1 cellular context compared by ENCODE assay signal in the genomic region with DNA sequence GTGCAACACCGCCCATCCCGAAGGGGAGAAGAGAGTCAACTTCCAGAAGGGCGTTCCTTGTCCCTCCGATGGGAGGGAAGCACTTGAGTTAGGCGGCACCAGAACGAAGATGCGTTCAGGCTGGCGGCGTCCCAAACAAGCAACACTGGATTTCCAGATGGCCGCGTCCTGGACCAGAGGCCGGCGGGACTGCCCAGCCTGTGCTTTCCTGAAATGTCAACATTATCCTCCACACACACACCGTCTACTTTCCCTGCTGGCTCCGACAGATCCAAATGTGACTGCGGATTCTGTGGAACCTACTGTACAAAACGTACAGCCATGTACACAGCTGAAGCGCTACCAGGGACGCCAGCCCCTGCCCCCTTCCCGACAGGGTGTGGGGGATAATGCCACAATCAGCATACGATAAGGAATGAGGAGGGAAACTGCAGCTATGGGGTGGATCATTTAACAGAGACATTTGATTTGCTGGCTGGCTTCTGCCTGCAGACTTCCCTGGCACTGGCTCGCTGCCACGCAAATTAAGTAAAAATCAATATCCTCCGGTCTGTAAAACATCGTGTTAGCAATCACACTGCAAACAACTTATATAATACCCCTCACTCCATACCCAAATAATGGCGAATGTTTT.
TF ChIP-seq lines count a peak whose summit lies in the region.

No MANE protein-coding gene starts in this region.

TF ChIP-seq in HEK293, 187 proteins besides CTCF, POLR2A, EP300 and RAD21 (continued from another document and continues in another):
- TF ChIP-seq, protein P1, sequence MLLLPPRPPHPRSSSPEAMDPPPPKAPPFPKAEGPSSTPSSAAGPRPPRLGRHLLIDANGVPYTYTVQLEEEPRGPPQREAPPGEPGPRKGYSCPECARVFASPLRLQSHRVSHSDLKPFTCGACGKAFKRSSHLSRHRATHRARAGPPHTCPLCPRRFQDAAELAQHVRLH (tag by site-specific recombination; IDR thresholded peaks at IDR 0.05), result peak; percentile 82
- TF ChIP-seq ZNF585B (tag by site-specific recombination; IDR thresholded peaks at IDR 0.05), result no peak
- TF ChIP-seq, protein P2, sequence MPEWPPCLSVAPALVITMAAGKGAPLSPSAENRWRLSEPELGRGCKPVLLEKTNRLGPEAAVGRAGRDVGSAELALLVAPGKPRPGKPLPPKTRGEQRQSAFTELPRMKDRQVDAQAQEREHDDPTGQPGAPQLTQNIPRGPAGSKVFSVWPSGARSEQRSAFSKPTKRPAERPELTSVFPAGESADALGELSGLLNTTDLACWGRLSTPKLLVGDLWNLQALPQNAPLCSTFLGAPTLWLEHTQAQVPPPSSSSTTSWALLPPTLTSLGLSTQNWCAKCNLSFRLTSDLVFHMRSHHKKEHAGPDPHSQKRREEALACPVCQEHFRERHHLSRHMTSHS (tag by site-specific recombination; IDR thresholded peaks at IDR 0.05), result no peak
- no peak for TF ChIP-seq ZNF555 (tag by site-specific recombination; conservative IDR thresholded peaks at IDR 0.05)
- 0 out of 2 replicates have a peak, but pooled peaks have one; percentile 14 for TF ChIP-seq ZNF2 (tag by site-specific recombination; IDR thresholded peaks at IDR 0.05)
- 0 out of 2 replicates have a peak, but pooled peaks have one; percentile 45 for TF ChIP-seq ZNF629 (tag by site-specific recombination; IDR thresholded peaks at IDR 0.05)
- TF ChIP-seq, protein P3, sequence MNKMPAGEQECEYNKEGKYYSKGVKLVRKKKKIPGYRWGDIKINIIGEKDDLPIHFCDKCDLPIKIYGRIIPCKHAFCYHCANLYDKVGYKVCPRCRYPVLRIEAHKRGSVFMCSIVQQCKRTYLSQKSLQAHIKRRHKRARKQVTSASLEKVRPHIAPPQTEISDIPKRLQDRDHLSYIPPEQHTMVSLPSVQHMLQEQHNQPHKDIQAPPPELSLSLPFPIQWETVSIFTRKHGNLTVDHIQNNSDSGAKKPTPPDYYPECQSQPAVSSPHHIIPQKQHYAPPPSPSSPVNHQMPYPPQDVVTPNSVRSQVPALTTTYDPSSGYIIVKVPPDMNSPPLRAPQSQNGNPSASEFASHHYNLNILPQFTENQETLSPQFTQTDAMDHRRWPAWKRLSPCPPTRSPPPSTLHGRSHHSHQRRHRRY (tag by site-specific recombination; IDR thresholded peaks at IDR 0.05), result no peak
- TF ChIP-seq, protein P4, sequence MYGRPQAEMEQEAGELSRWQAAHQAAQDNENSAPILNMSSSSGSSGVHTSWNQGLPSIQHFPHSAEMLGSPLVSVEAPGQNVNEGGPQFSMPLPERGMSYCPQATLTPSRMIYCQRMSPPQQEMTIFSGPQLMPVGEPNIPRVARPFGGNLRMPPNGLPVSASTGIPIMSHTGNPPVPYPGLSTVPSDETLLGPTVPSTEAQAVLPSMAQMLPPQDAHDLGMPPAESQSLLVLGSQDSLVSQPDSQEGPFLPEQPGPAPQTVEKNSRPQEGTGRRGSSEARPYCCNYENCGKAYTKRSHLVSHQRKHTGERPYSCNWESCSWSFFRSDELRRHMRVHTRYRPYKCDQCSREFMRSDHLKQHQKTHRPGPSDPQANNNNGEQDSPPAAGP (tag by site-specific recombination; IDR thresholded peaks at IDR 0.05), result 0 out of 2 replicates have a peak, but pooled peaks have one; percentile 63
- no peak; the same call in 1 of the 2 replicates for TF ChIP-seq ZBTB8A (tag by site-specific recombination; IDR thresholded peaks at IDR 0.05)
- TF ChIP-seq ZNF223 (tag by site-specific recombination; IDR thresholded peaks at IDR 0.05), result no peak
- TF ChIP-seq, protein P5, sequence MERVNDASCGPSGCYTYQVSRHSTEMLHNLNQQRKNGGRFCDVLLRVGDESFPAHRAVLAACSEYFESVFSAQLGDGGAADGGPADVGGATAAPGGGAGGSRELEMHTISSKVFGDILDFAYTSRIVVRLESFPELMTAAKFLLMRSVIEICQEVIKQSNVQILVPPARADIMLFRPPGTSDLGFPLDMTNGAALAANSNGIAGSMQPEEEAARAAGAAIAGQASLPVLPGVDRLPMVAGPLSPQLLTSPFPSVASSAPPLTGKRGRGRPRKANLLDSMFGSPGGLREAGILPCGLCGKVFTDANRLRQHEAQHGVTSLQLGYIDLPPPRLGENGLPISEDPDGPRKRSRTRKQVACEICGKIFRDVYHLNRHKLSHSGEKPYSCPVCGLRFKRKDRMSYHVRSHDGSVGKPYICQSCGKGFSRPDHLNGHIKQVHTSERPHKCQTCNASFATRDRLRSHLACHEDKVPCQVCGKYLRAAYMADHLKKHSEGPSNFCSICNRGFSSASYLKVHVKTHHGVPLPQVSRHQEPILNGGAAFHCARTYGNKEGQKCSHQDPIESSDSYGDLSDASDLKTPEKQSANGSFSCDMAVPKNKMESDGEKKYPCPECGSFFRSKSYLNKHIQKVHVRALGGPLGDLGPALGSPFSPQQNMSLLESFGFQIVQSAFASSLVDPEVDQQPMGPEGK (tag by site-specific recombination; IDR thresholded peaks at IDR 0.05), result peak; percentile 59
- peak; percentile 83 for TF ChIP-seq KLF10 (tag by site-specific recombination; IDR thresholded peaks at IDR 0.05)
- TF ChIP-seq ZNF558 (tag by site-specific recombination; IDR thresholded peaks at IDR 0.05), result 0 out of 2 replicates have a peak, but pooled peaks have one; percentile 33
- TF ChIP-seq ZNF521 (tag by site-specific recombination; IDR thresholded peaks at IDR 0.05), result no peak
- 0 out of 2 replicates have a peak, but pooled peaks have one; percentile 6 for TF ChIP-seq KLF9 (tag by site-specific recombination; IDR thresholded peaks at IDR 0.05; ENCODE audit: low read depth)
- TF ChIP-seq OSR2 (tag by site-specific recombination; IDR thresholded peaks at IDR 0.05), result peak; percentile 52; the same call in 1 of the 2 replicates
- peak; percentile 2; the same call in 1 of the 2 replicates for TF ChIP-seq KLF7 (tag by site-specific recombination; IDR thresholded peaks at IDR 0.05; ENCODE audit: borderline replicate concordance)
- TF ChIP-seq, protein P6, sequence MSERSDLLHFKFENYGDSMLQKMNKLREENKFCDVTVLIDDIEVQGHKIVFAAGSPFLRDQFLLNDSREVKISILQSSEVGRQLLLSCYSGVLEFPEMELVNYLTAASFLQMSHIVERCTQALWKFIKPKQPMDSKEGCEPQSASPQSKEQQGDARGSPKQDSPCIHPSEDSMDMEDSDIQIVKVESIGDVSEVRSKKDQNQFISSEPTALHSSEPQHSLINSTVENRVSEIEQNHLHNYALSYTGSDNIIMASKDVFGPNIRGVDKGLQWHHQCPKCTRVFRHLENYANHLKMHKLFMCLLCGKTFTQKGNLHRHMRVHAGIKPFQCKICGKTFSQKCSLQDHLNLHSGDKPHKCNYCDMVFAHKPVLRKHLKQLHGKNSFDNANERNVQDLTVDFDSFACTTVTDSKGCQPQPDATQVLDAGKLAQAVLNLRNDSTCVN (tag by site-specific recombination; optimal IDR thresholded peaks at IDR 0.05), result no peak
- TF ChIP-seq ZBTB20 (tag by site-specific recombination; IDR thresholded peaks at IDR 0.05), result peak; percentile 48
- peak; percentile 54; the same call in 1 of the 2 replicates for TF ChIP-seq ZNF394 (tag by site-specific recombination; IDR thresholded peaks at IDR 0.05; ENCODE audit: borderline replicate concordance)
- peak; percentile 46; the same call in 1 of the 2 replicates for TF ChIP-seq ZBTB17 (tag by site-specific recombination; IDR thresholded peaks at IDR 0.05)
- no peak for TF ChIP-seq ZNF404 (tag by site-specific recombination; IDR thresholded peaks at IDR 0.05)
- no peak for TF ChIP-seq ZNF354C (tag by site-specific recombination; IDR thresholded peaks at IDR 0.05; ENCODE audit: borderline replicate concordance, low read depth)
- TF ChIP-seq ZNF785 (tag by site-specific recombination; IDR thresholded peaks at IDR 0.05), result no peak
- TF ChIP-seq, protein P7, sequence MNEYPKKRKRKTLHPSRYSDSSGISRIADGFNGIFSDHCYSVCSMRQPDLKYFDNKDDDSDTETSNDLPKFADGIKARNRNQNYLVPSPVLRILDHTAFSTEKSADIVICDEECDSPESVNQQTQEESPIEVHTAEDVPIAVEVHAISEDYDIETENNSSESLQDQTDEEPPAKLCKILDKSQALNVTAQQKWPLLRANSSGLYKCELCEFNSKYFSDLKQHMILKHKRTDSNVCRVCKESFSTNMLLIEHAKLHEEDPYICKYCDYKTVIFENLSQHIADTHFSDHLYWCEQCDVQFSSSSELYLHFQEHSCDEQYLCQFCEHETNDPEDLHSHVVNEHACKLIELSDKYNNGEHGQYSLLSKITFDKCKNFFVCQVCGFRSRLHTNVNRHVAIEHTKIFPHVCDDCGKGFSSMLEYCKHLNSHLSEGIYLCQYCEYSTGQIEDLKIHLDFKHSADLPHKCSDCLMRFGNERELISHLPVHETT (tag by site-specific recombination; IDR thresholded peaks at IDR 0.05), result peak; percentile 63; the same call in 1 of the 2 replicates
- TF ChIP-seq ZNF501 (tag by site-specific recombination; IDR thresholded peaks at IDR 0.05), result 0 out of 2 replicates have a peak, but pooled peaks have one; percentile 44
- TF ChIP-seq ZNF623 (tag by site-specific recombination; IDR thresholded peaks at IDR 0.05), result no peak
- peak; percentile 30 for TF ChIP-seq IKZF3 (tag by site-specific recombination; IDR thresholded peaks at IDR 0.05)
- no peak for TF ChIP-seq ZNF140 (tag by site-specific recombination; IDR thresholded peaks at IDR 0.05)
- peak; percentile 95 for TF ChIP-seq ZNF600 (tag by site-specific recombination; IDR thresholded peaks at IDR 0.05)
- peak; percentile 58 for TF ChIP-seq SP2 (tag by site-specific recombination; IDR thresholded peaks at IDR 0.05)
- TF ChIP-seq ZNF114 (tag by site-specific recombination; IDR thresholded peaks at IDR 0.05), result no peak
- 0 out of 2 replicates have a peak, but pooled peaks have one; percentile 30 for TF ChIP-seq SP3 (tag by site-specific recombination; IDR thresholded peaks at IDR 0.05)
- TF ChIP-seq, protein P8, sequence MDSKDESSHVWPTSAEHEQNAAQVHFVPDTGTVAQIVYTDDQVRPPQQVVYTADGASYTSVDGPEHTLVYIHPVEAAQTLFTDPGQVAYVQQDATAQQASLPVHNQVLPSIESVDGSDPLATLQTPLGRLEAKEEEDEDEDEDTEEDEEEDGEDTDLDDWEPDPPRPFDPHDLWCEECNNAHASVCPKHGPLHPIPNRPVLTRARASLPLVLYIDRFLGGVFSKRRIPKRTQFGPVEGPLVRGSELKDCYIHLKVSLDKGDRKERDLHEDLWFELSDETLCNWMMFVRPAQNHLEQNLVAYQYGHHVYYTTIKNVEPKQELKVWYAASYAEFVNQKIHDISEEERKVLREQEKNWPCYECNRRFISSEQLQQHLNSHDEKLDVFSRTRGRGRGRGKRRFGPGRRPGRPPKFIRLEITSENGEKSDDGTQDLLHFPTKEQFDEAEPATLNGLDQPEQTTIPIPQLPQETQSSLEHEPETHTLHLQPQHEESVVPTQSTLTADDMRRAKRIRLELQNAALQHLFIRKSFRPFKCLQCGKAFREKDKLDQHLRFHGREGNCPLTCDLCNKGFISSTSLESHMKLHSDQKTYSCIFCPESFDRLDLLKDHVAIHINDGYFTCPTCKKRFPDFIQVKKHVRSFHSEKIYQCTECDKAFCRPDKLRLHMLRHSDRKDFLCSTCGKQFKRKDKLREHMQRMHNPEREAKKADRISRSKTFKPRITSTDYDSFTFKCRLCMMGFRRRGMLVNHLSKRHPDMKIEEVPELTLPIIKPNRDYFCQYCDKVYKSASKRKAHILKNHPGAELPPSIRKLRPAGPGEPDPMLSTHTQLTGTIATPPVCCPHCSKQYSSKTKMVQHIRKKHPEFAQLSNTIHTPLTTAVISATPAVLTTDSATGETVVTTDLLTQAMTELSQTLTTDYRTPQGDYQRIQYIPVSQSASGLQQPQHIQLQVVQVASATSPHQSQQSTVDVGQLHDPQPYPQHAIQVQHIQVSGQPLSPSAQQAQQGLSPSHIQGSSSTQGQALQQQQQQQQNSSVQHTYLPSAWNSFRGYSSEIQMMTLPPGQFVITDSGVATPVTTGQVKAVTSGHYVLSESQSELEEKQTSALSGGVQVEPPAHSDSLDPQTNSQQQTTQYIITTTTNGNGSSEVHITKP (tag by site-specific recombination; IDR thresholded peaks at IDR 0.05), result peak; percentile 79
- no peak for TF ChIP-seq ZNF792 (tag by site-specific recombination; IDR thresholded peaks at IDR 0.05)
- no peak for TF ChIP-seq MZF1 (tag by site-specific recombination; IDR thresholded peaks at IDR 0.05; ENCODE audit: borderline replicate concordance)
- TF ChIP-seq, protein P9, sequence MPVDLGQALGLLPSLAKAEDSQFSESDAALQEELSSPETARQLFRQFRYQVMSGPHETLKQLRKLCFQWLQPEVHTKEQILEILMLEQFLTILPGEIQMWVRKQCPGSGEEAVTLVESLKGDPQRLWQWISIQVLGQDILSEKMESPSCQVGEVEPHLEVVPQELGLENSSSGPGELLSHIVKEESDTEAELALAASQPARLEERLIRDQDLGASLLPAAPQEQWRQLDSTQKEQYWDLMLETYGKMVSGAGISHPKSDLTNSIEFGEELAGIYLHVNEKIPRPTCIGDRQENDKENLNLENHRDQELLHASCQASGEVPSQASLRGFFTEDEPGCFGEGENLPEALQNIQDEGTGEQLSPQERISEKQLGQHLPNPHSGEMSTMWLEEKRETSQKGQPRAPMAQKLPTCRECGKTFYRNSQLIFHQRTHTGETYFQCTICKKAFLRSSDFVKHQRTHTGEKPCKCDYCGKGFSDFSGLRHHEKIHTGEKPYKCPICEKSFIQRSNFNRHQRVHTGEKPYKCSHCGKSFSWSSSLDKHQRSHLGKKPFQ (tag by site-specific recombination; IDR thresholded peaks at IDR 0.05), result peak; percentile 69; the same call in 1 of the 2 replicates
- no peak for TF ChIP-seq ZNF112 (tag by site-specific recombination; IDR thresholded peaks at IDR 0.05)
- no peak for TF ChIP-seq ZNF514 (tag by site-specific recombination; IDR thresholded peaks at IDR 0.05)
- TF ChIP-seq, protein P10, sequence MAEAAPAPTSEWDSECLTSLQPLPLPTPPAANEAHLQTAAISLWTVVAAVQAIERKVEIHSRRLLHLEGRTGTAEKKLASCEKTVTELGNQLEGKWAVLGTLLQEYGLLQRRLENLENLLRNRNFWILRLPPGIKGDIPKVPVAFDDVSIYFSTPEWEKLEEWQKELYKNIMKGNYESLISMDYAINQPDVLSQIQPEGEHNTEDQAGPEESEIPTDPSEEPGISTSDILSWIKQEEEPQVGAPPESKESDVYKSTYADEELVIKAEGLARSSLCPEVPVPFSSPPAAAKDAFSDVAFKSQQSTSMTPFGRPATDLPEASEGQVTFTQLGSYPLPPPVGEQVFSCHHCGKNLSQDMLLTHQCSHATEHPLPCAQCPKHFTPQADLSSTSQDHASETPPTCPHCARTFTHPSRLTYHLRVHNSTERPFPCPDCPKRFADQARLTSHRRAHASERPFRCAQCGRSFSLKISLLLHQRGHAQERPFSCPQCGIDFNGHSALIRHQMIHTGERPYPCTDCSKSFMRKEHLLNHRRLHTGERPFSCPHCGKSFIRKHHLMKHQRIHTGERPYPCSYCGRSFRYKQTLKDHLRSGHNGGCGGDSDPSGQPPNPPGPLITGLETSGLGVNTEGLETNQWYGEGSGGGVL (tag by site-specific recombination; IDR thresholded peaks at IDR 0.05), result peak; percentile 69; the same call in 1 of the 2 replicates
- peak; percentile 43 for TF ChIP-seq WT1 (tag by site-specific recombination; IDR thresholded peaks at IDR 0.05)
- peak; percentile 90 for TF ChIP-seq ZNF843 (tag by site-specific recombination; IDR thresholded peaks at IDR 0.05)
